In genomic region chr3:24520941-24521305, GRCh38 we compare ENCODE assay signal across 10 cellular contexts. TPM values are rescaled to one million over a fixed set of nuclear protein-coding genes. Genes with fewer than 3 reads are reported as not detected.
DNase-seq lines count a peak whose midpoint lies in the region; ATAC-seq, FAIRE-seq and TF ChIP-seq lines count a peak whose summit lies in the region.
"Had no signal": no experiment of that assay in that cellular context is flagged by ENCODE, and none has a peak within 500 bp of the region (broad histone marks: within the 10 kb centered on the region; RNA-seq: fewer than 3 reads in every experiment).

No MANE protein-coding gene starts in this region.

- TF ChIP-seq EP300 in SK-N-SH (IDR thresholded peaks at IDR 0.05; ENCODE audit: borderline replicate concordance in 1 of 2, low read depth in 1 of 2, low read length in 1 of 2), result no peak
- no peak for TF ChIP-seq EP300 in tibial nerve (IDR thresholded peaks at IDR 0.05)

- no peaks in the 10 kb centered on the region for H3K36me3 ChIP-seq in SK-N-SH (replicated peaks in 1 of 2; ENCODE audit: control insufficient read depth in 1 of 2, insufficient read depth in 2 of 2, low read length in 1 of 2)
- H3K36me3 ChIP-seq in duodenal mucosa (ENCODE audit: control insufficient read depth in 1 of 2, insufficient read depth in 2 of 2, low read length in 2 of 2), result no peaks in the 10 kb centered on the region
- H3K36me3 ChIP-seq in mesodermal cell (ENCODE audit: control insufficient read depth, insufficient read depth, low read length), result no peaks in the 10 kb centered on the region
- H3K36me3 ChIP-seq in tibial nerve, result no peaks in the 10 kb centered on the region
- no peaks in the 10 kb centered on the region for H3K36me3 ChIP-seq in small intestine (ENCODE audit: control insufficient read depth in 2 of 2, insufficient read depth in 2 of 2, low read length in 2 of 2)

- TF ChIP-seq RAD21 in SK-N-SH (IDR thresholded peaks at IDR 0.05; ENCODE audit: low read length), result no peak

- H3K4me3 ChIP-seq in SK-N-SH (ENCODE audit: low read depth in 2 of 2, low read length in 1 of 2), result peak overlapping the region; percentile 60
- peak overlapping the region; percentile 57 to 67 for H3K4me3 ChIP-seq in duodenal mucosa (ENCODE audit: low read depth in 1 of 2, low read length in 2 of 2)
- peak overlapping the region; percentile 52 for H3K4me3 ChIP-seq in mesodermal cell (ENCODE audit: extremely low read depth, insufficient read depth, low read length, poor library complexity, severe bottlenecking)
- peak overlapping the region; percentile 41 to 74 (median 68) for H3K4me3 ChIP-seq in tibial nerve
- no peak overlapping the region for H3K4me3 ChIP-seq in small intestine (ENCODE audit: low read depth in 1 of 2, low read length in 2 of 2)

- peak overlapping the region; percentile 92; the same call in 1 of the 2 replicates for H2AFZ ChIP-seq in SK-N-SH (ENCODE audit: low read depth)

- H3K9ac ChIP-seq in SK-N-SH (peak overlapping the region; percentile 54; the same call in 1 of the 2 replicates), duodenal mucosa (ENCODE audit: low read depth in 1 of 2, low read length in 2 of 2) (no peak overlapping the region)

- DNase-seq in SK-N-SH, result no peak
- DNase-seq in tibial nerve (ENCODE audit: low spot score in 2 of 2), result no peak
- DNase-seq in small intestine, result no peak
- DNase-seq in epidermal melanocyte (ENCODE audit: insufficient read length, low spot score), result no peak
- no peak for DNase-seq in T-helper 9 cell
- DNase-seq: activated CD4-positive, alpha-beta T cell treated with anti-CD3 and anti-CD28 coated beads for 4 hours; NCI-H2171 had no signal

- H3K4me1 ChIP-seq in SK-N-SH (ENCODE audit: control insufficient read depth in 1 of 2, insufficient read depth in 2 of 2, low read depth in 1 of 2, low read length in 1 of 2) (peaks cover 0 to 7% of the 10 kb centered on the region in 2 experiments; a peak in 1 of 4 replicates), duodenal mucosa (ENCODE audit: control insufficient read depth in 1 of 2, insufficient read depth in 2 of 2, low read length in 2 of 2) (peaks cover 5 to 15% of the 10 kb centered on the region in 2 donors), mesodermal cell (ENCODE audit: control insufficient read depth, insufficient read depth, low read length, poor library complexity, severe bottlenecking) (no peaks in the 10 kb centered on the region), tibial nerve (peaks cover 0 to 11% (median 4%) of the 10 kb centered on the region in 4 donors), small intestine (ENCODE audit: control insufficient read depth in 2 of 2, insufficient read depth in 1 of 2, low read depth in 1 of 2, low read length in 1 of 2) (no peaks in the 10 kb centered on the region)

- no peak for FAIRE-seq in small intestine (lab: Jason Lieb, UNC)

- POLR2A ChIA-PET in SK-N-SH (lab: Yijun Ruan, JAX), result no interaction called here

- H3K79me2 ChIP-seq in SK-N-SH (ENCODE audit: insufficient read depth), result no peaks in the 10 kb centered on the region

- H3K9me3 ChIP-seq in SK-N-SH (no peaks in the 10 kb centered on the region), duodenal mucosa (ENCODE audit: control insufficient read depth in 1 of 2, low read length in 2 of 2) (no peaks in the 10 kb centered on the region), mesodermal cell (ENCODE audit: control insufficient read depth, low read length) (no peaks in the 10 kb centered on the region), tibial nerve (no peaks in the 10 kb centered on the region), small intestine (ENCODE audit: control insufficient read depth, low read depth) (no peaks in the 10 kb centered on the region)

- peak overlapping the region; percentile 88 for H3K4me2 ChIP-seq in SK-N-SH

- TF ChIP-seq POLR2A in tibial nerve (IDR thresholded peaks at IDR 0.05), result no peak

- peaks cover 10% of the 10 kb centered on the region; the same call in 1 of the 2 replicates for H3K27me3 ChIP-seq in SK-N-SH (ENCODE audit: insufficient read depth)
- H3K27me3 ChIP-seq in duodenal mucosa (ENCODE audit: control insufficient read depth in 1 of 2, insufficient read depth in 2 of 2, low read length in 2 of 2), result peaks cover 4 to 16% of the 10 kb centered on the region in 2 donors
- peaks cover 0 to 27% of the 10 kb centered on the region in 2 donors for H3K27me3 ChIP-seq in tibial nerve
- H3K27me3 ChIP-seq in small intestine (ENCODE audit: control insufficient read depth in 2 of 2, insufficient read depth in 2 of 2, low read length in 2 of 2), result no peaks in the 10 kb centered on the region

- WGBS in SK-N-SH (ENCODE audit: low lambda C conversion rate), result 73% methylated on average over 2 of the region's 2 CpGs
- 60% methylated on average over 1 of the region's 2 CpGs; no CpG with 5 or more reads in 1 of the 2 experiments for WGBS in mesodermal cell (ENCODE audit: insufficient coverage in 2 of 2), 2 experiments
- 29 to 54% methylated on average over 2 of the region's 2 CpGs for WGBS in tibial nerve, 2 donors
- WGBS in small intestine, 3 donors, result 8 to 33% (median 23%) methylated on average over 2 of the region's 2 CpGs

- H3F3A ChIP-seq in SK-N-SH (replicated peaks; ENCODE audit: insufficient read depth), result no peaks in the 10 kb centered on the region

- CTCF ChIA-PET in SK-N-SH (lab: Yijun Ruan, JAX), result interaction anchor here (0.5 to 1.2 kb wide), 5 partner anchors 20 to 243 kb away, joined by 3 to 4 read pairs (median 3); no protein-coding TSS in a partner anchor

- no peaks in the 10 kb centered on the region for H4K20me1 ChIP-seq in SK-N-SH (ENCODE audit: insufficient read depth)

- H3K9me2 ChIP-seq in SK-N-SH, result no peaks in the 10 kb centered on the region

- TF ChIP-seq CTCF in SK-N-SH (IDR thresholded peaks at IDR 0.05) (no peak), tibial nerve (IDR thresholded peaks at IDR 0.05) (no peak)

- no peak for ATAC-seq in SK-N-SH treated with all-trans-retinoic acid at 6 μM for 48 hours

- H3K27ac ChIP-seq in SK-N-SH (ENCODE audit: low read depth in 2 of 2, low read length in 1 of 2) (no peak overlapping the region), duodenal mucosa (ENCODE audit: low read depth, low read length) (no peak overlapping the region), mesodermal cell (ENCODE audit: low read depth, low read length, severe bottlenecking) (no peak overlapping the region), tibial nerve (peak overlapping the region in 1 of 4 donors; percentile 66), small intestine (ENCODE audit: low read depth in 1 of 2, low read length in 1 of 2) (no peak overlapping the region)

TF ChIP-seq in SK-N-SH, 30 proteins besides CTCF, POLR2A, EP300 and RAD21:
- TF ChIP-seq GATA2 (CRISPR knock-in tag; IDR thresholded peaks at IDR 0.05) (no peak), SMC3 (IDR thresholded peaks at IDR 0.05; ENCODE audit: low read depth, low read length) (no peak), TCF12 (IDR thresholded peaks at IDR 0.05) (no peak), RCOR1 (IDR thresholded peaks at IDR 0.05; ENCODE audit: low read length) (no peak), YY1 (IDR thresholded peaks at IDR 0.05; ENCODE audit: low read depth) (no peak), RFX5 (IDR thresholded peaks at IDR 0.05; ENCODE audit: low read length) (no peak), TAF1 (IDR thresholded peaks at IDR 0.05; ENCODE audit: borderline replicate concordance, low read depth, low read length) (no peak)

TF ChIP-seq in SK-N-SH treated with all-trans-retinoic acid at 6 μM for 48 hours, 23 proteins besides CTCF, POLR2A, EP300 and RAD21 (continues in another document):
- no peak for TF ChIP-seq GLIS3 (CRISPR knock-in tag; IDR thresholded peaks at IDR 0.05)
- no peak for TF ChIP-seq CREB5 (CRISPR knock-in tag; IDR thresholded peaks at IDR 0.05; ENCODE audit: low read depth)
- no peak for TF ChIP-seq ISL1 (CRISPR knock-in tag; IDR thresholded peaks at IDR 0.05)
- no peak for TF ChIP-seq ZFP3 (CRISPR knock-in tag; IDR thresholded peaks at IDR 0.05)
- no peak for TF ChIP-seq SNAI2 (CRISPR knock-in tag; IDR thresholded peaks at IDR 0.05)
- TF ChIP-seq ARNTL (CRISPR knock-in tag; IDR thresholded peaks at IDR 0.05; ENCODE audit: borderline replicate concordance, low read depth), result no peak
- TF ChIP-seq, protein P1, sequence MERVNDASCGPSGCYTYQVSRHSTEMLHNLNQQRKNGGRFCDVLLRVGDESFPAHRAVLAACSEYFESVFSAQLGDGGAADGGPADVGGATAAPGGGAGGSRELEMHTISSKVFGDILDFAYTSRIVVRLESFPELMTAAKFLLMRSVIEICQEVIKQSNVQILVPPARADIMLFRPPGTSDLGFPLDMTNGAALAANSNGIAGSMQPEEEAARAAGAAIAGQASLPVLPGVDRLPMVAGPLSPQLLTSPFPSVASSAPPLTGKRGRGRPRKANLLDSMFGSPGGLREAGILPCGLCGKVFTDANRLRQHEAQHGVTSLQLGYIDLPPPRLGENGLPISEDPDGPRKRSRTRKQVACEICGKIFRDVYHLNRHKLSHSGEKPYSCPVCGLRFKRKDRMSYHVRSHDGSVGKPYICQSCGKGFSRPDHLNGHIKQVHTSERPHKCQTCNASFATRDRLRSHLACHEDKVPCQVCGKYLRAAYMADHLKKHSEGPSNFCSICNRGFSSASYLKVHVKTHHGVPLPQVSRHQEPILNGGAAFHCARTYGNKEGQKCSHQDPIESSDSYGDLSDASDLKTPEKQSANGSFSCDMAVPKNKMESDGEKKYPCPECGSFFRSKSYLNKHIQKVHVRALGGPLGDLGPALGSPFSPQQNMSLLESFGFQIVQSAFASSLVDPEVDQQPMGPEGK (CRISPR knock-in tag; IDR thresholded peaks at IDR 0.05; ENCODE audit: borderline replicate concordance), result no peak
- TF ChIP-seq ZNF565 (CRISPR knock-in tag; conservative IDR thresholded peaks at IDR 0.05; ENCODE audit: low read depth), result no peak
- TF ChIP-seq BACH2 (CRISPR knock-in tag; IDR thresholded peaks at IDR 0.05; ENCODE audit: borderline replicate concordance), result no peak
- no peak for TF ChIP-seq ZFP30 (CRISPR knock-in tag; IDR thresholded peaks at IDR 0.05)

RNA-seq across cellular contexts. Expression of gene THRB, which starts 26.3 kb away (rescaled TPM):
- 0.02 and 0.08 TPM in 2 replicates for polyA plus RNA-seq in SK-N-SH (2012; rRNA removed)
- 0.04 and 0.09 TPM in 2 replicates for polyA plus RNA-seq in SK-N-SH (2012; cell fraction: cytosol; rRNA removed)
- 0.04 and 0.15 TPM in 2 replicates for polyA plus RNA-seq in SK-N-SH (2012; cell fraction: nucleus; rRNA removed)
- polyA plus RNA-seq in mesodermal cell (2013, experiment 1 of 2), result 1.1 TPM
- polyA plus RNA-seq in mesodermal cell (2013, experiment 2 of 2), result 0.91 TPM
- 10 to 100 TPM in 2 of 4 donors, 1 to 10 TPM in 2; 6.3 to 10.3 (median 8.5) TPM for total RNA-seq in tibial nerve
- 1 to 10 TPM; 3.2 to 5.4 (median 3.3) TPM for polyA plus RNA-seq in small intestine

Comparison
In these comparisons a context has a peak if more than half of its experiments do, and no peak if none do; other contexts are left out.
1. H3K4me3 ChIP-seq: peak in SK-N-SH (2 of 2), duodenal mucosa (2 of 2), mesodermal cell (single experiment) and tibial nerve (4 of 4); none in small intestine (0 of 2).